Comparison of ENCODE assay signal across 15 cellular contexts in the genomic region with DNA sequence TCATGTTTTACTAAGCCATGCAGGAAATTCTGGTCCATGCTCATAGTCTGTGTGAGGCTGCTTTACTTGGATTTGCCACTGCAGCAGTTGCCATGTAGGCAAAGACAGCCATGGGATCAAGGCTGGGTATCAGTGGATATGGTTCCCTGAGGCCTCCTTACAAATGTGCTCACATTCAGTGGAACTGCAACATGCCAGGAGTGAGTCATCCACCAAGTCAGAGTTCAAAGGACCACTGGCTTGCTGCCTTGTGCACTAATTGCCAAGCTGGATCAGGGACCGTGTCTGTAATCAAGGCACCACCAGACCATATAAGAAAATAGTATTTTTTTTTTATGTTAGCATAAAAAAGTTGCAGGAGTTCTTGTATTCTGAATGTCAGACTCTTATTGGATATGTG.
A peak's percentile ranks its signal among the peaks of the same experiment; 100 is the strongest.
DNase-seq lines count a peak whose midpoint lies in the region; ATAC-seq and TF ChIP-seq lines count a peak whose summit lies in the region.
"Had no signal": no experiment of that assay in that cellular context is flagged by ENCODE, and none has a peak within 500 bp of the region (broad histone marks: within the 10 kb centered on the region; RNA-seq: fewer than 3 reads in every experiment).

No MANE protein-coding gene starts in this region.

- no peak for ATAC-seq in GM21717 (IDR thresholded peaks at IDR 0.05; ENCODE audit: unreplicated experiment)
- ATAC-seq: K562 had no signal

- no peaks in the 10 kb centered on the region for H3K79me1 ChIP-seq in mesenchymal stem cell (replicated peaks; ENCODE audit: low read length, poor library complexity, severe bottlenecking)

- no peak for TF ChIP-seq CTCF in epithelial cell of esophagus (IDR thresholded peaks at IDR 0.05; ENCODE audit: insufficient read depth, low read depth, low read length, missing control alignments)

- DNase-seq in EL: peak; percentile 18
- peak; percentile 49 for DNase-seq in MG63
- DNase-seq in epithelial cell of esophagus (ENCODE audit: low read depth): peak; percentile 16
- DNase-seq in mesenchymal stem cell: peak; percentile 10
- no peak for DNase-seq in NCI-H1092 treated with DMSO at 0.1 percent for 48 hours (lab: John Stamatoyannopoulos, UW)
- no peak for DNase-seq in NCI-H2029 (lab: John Stamatoyannopoulos, UW)
- DNase-seq in HK-2 (ENCODE audit: unreplicated experiment): no peak
- DNase-seq: CD4-positive, alpha-beta T cell; NCI-H1417 treated with DMSO at 0.1 percent for 48 hours; NCI-H2029 treated with DMSO at 0.1 percent for 48 hours; NCI-H510A treated with DMSO at 0.1 percent for 48 hours had no signal

- no peak overlapping the region for H2BK15ac ChIP-seq in mesenchymal stem cell (ENCODE audit: low read depth, poor library complexity, severe bottlenecking)

- H2BK120ac ChIP-seq in mesenchymal stem cell (ENCODE audit: low read depth, low read length): no peak overlapping the region

- WGBS in mesenchymal stem cell: no CpG with 5 or more reads among the region's 1 CpG

- H2AK5ac ChIP-seq in mesenchymal stem cell (ENCODE audit: low read length, severe bottlenecking): no peak overlapping the region

- H3K4me1 ChIP-seq in mesenchymal stem cell (ENCODE audit: control insufficient read depth, insufficient read depth, low read depth, low read length): no peaks in the 10 kb centered on the region
- H3K4me1 ChIP-seq: HAP-1 had no signal

- H3K23ac ChIP-seq in mesenchymal stem cell (ENCODE audit: low read length in 2 of 2): no peak overlapping the region

- H3K9me3 ChIP-seq in MG63: 0 out of 2 replicates have a peak, but pooled peaks cover 2% of the 10 kb centered on the region
- H3K9me3 ChIP-seq in mesenchymal stem cell (ENCODE audit: control insufficient read depth, low read length): no peaks in the 10 kb centered on the region
- H3K9me3 ChIP-seq: HAP-1 had no signal

- no peak overlapping the region for H3K27ac ChIP-seq in mesenchymal stem cell (ENCODE audit: low read length, poor library complexity, severe bottlenecking)
- H3K27ac ChIP-seq: HL-60 had no signal

- no peak overlapping the region for H3K4me2 ChIP-seq in mesenchymal stem cell (ENCODE audit: low read length, poor library complexity, severe bottlenecking)

- H2AFZ ChIP-seq in mesenchymal stem cell (ENCODE audit: low read depth, low read length): no peak overlapping the region

- H3K27me3 ChIP-seq in MG63 (no peaks in the 10 kb centered on the region), mesenchymal stem cell (ENCODE audit: control insufficient read depth in 1 of 2, insufficient read depth in 1 of 2, low read length in 2 of 2) (no peaks in the 10 kb centered on the region)

- no peak overlapping the region for H2BK5ac ChIP-seq in mesenchymal stem cell (ENCODE audit: low read depth, low read length, poor library complexity, severe bottlenecking)

- no peak overlapping the region for H3K4ac ChIP-seq in mesenchymal stem cell (ENCODE audit: low read depth in 1 of 2, low read length in 2 of 2)

- no peak overlapping the region for H3K14ac ChIP-seq in mesenchymal stem cell (ENCODE audit: low read length in 2 of 2)

- H4K91ac ChIP-seq in mesenchymal stem cell (ENCODE audit: low read length): no peak overlapping the region

- no peak overlapping the region for H2BK12ac ChIP-seq in mesenchymal stem cell (ENCODE audit: low read length in 2 of 2)

- no peak overlapping the region for H3K9ac ChIP-seq in mesenchymal stem cell (ENCODE audit: low read length)

- no peak overlapping the region for H3K18ac ChIP-seq in mesenchymal stem cell (ENCODE audit: low read depth in 1 of 2, low read length in 2 of 2)

- no peak overlapping the region for H3K4me3 ChIP-seq in MG63
- no peak overlapping the region for H3K4me3 ChIP-seq in epithelial cell of esophagus (ENCODE audit: low read length)
- no peak overlapping the region for H3K4me3 ChIP-seq in mesenchymal stem cell (ENCODE audit: insufficient read depth in 1 of 2, low read depth in 1 of 2, low read length in 2 of 2)
- H3K4me3 ChIP-seq: HAP-1, K562 had no signal

- no peak overlapping the region for H4K8ac ChIP-seq in mesenchymal stem cell (ENCODE audit: low read length)

- no peaks in the 10 kb centered on the region for H3K36me3 ChIP-seq in MG63
- H3K36me3 ChIP-seq in mesenchymal stem cell (ENCODE audit: control insufficient read depth in 1 of 2, insufficient read depth in 2 of 2, low read depth in 1 of 2, low read length in 2 of 2): no peaks in the 10 kb centered on the region
- H3K36me3 ChIP-seq: HAP-1 had no signal

Comparison
In these comparisons a context has a peak if more than half of its experiments do, and no peak if none do; other contexts are left out.
1. DNase-seq: peak in EL (single experiment), MG63 (single experiment), epithelial cell of esophagus (single experiment) and mesenchymal stem cell (single experiment); none in NCI-H1092 treated with DMSO at 0.1 percent for 48 hours (single experiment), NCI-H2029 (single experiment) and HK-2 (single experiment).